In genomic region chr3:156594229-156594683, GRCh38 we compare ENCODE assay signal across 19 cellular contexts. TPM values are rescaled to one million over a fixed set of nuclear protein-coding genes. Genes with fewer than 3 reads are reported as not detected.
DNase-seq lines count a peak whose midpoint lies in the region; ATAC-seq and TF ChIP-seq lines count a peak whose summit lies in the region.
"Had no signal": no experiment of that assay in that cellular context is flagged by ENCODE, and none has a peak within 500 bp of the region (broad histone marks: within the 10 kb centered on the region; RNA-seq: fewer than 3 reads in every experiment).

No MANE protein-coding gene starts in this region.

- 7 to 16% (median 12%) methylated on average over 6 of the region's 6 CpGs for WGBS in psoas muscle, 3 donors
- WGBS in suprapubic skin: 49% methylated on average over 6 of the region's 6 CpGs

- H3K4me3 Mint-ChIP-seq in Calu3 (ENCODE audit: low read depth, unreplicated experiment): peak overlapping the region; percentile 63
- H3K4me3 Mint-ChIP-seq: CD4-positive, alpha-beta T cell; stimulated activated effector memory CD8-positive, alpha-beta T cell treated with anti-CD3 and anti-CD28 coated beads, Interleukin-12 subunit alpha, Interleukin-12 subunit beta, amount 100 ng/mL, for 72 hours had no signal

- H2AFZ ChIP-seq in Loucy (ENCODE audit: low read length): no peak overlapping the region

- H3K9me3 Mint-ChIP-seq in Calu3 (ENCODE audit: low read depth, unreplicated experiment): no peaks in the 10 kb centered on the region
- H3K9me3 Mint-ChIP-seq: stimulated activated effector memory CD8-positive, alpha-beta T cell treated with anti-CD3 and anti-CD28 coated beads, Interleukin-12 subunit alpha, Interleukin-12 subunit beta, amount 100 ng/mL, for 72 hours had no signal

- H3K4me3 ChIP-seq in Loucy (ENCODE audit: low read length, poor library complexity, severe bottlenecking) (no peak overlapping the region), fibroblast of the aortic adventitia (ENCODE audit: low read depth, low read length) (no peak overlapping the region), psoas muscle (peak overlapping the region; percentile 52), suprapubic skin (no peak overlapping the region)
- H3K4me3 ChIP-seq: cardiac muscle cell, SJCRH30 had no signal

- H3K4me2 ChIP-seq in Loucy (ENCODE audit: low read depth, low read length, poor library complexity, severe bottlenecking): peak overlapping the region; percentile 58

- H3K9me3 ChIP-seq in Loucy (ENCODE audit: insufficient read depth, low read depth, low read length) (no peaks in the 10 kb centered on the region), psoas muscle (no peaks in the 10 kb centered on the region), suprapubic skin (no peaks in the 10 kb centered on the region)
- H3K9me3 ChIP-seq: SJCRH30 had no signal

- peaks cover 20% of the 10 kb centered on the region for H3K4me1 Mint-ChIP-seq in Calu3 (ENCODE audit: low read depth, unreplicated experiment)
- H3K4me1 Mint-ChIP-seq: stimulated activated effector memory CD8-positive, alpha-beta T cell treated with anti-CD3 and anti-CD28 coated beads, Interleukin-12 subunit alpha, Interleukin-12 subunit beta, amount 100 ng/mL, for 72 hours had no signal

- H3K27ac ChIP-seq in psoas muscle (no peak overlapping the region), suprapubic skin (no peak overlapping the region)
- H3K27ac ChIP-seq: cardiac muscle cell, SJCRH30 had no signal

- no peaks in the 10 kb centered on the region for H3F3A ChIP-seq in Loucy (ENCODE audit: low read depth)

- H3K36me3 Mint-ChIP-seq in Calu3 (ENCODE audit: insufficient read depth, unreplicated experiment): no peaks in the 10 kb centered on the region
- H3K36me3 Mint-ChIP-seq: stimulated activated effector memory CD8-positive, alpha-beta T cell treated with anti-CD3 and anti-CD28 coated beads, Interleukin-12 subunit alpha, Interleukin-12 subunit beta, amount 100 ng/mL, for 72 hours had no signal

- no peaks in the 10 kb centered on the region for H3K79me2 ChIP-seq in Loucy (ENCODE audit: insufficient read depth, low read length)

- peak overlapping the region; percentile 7 for H3K27ac Mint-ChIP-seq in Calu3 (ENCODE audit: unreplicated experiment)
- H3K27ac Mint-ChIP-seq: CD4-positive, alpha-beta T cell; stimulated activated effector memory CD8-positive, alpha-beta T cell treated with anti-CD3 and anti-CD28 coated beads, Interleukin-12 subunit alpha, Interleukin-12 subunit beta, amount 100 ng/mL, for 72 hours had no signal

- ATAC-seq in psoas muscle (peak in 1 of 4 donors; percentile 40), HG02588 (IDR thresholded peaks at IDR 0.05; ENCODE audit: unreplicated experiment) (no peak), GM18873 (IDR thresholded peaks at IDR 0.05; ENCODE audit: low FRiP score, unreplicated experiment) (no peak)
- ATAC-seq: stimulated activated effector memory CD8-positive, alpha-beta T cell treated with anti-CD3 and anti-CD28 coated beads, Interleukin-12 subunit alpha, Interleukin-12 subunit beta, amount 100 ng/mL, for 72 hours had no signal

- BruUV-seq in Calu3 (replicated peaks; lab: Mats Ljungman, UMichigan): no TSS peak

- H3K27me3 ChIP-seq in Loucy (ENCODE audit: insufficient read depth, low read length, poor library complexity, severe bottlenecking) (no peaks in the 10 kb centered on the region), psoas muscle (ENCODE audit: insufficient read depth in 3 of 3, low read length in 2 of 3) (no peaks in the 10 kb centered on the region), suprapubic skin (no peaks in the 10 kb centered on the region)
- H3K27me3 ChIP-seq: cardiac muscle cell had no signal

- DNase-seq in Calu3 (peak; percentile 35), fibroblast of the aortic adventitia (ENCODE audit: low read depth) (peak; percentile 16), psoas muscle (no peak), hippocampal formation (lab: John Stamatoyannopoulos, UW) (no peak), suprapubic skin (ENCODE audit: low spot score in 2 of 2) (no peak)
- DNase-seq: activated naive CD4-positive, alpha-beta T cell treated with Interleukin-2 at 50 U/mL for 16 hours; CD4-positive, alpha-beta T cell; KG1; mesendoderm; NCI-H1694 treated with DMSO at 0.1 percent for 48 hours; NCI-H748 treated with DMSO at 0.1 percent for 48 hours; posterior cingulate gyrus; stimulated activated CD4-positive, alpha-beta T cell treated with anti-CD3 and anti-CD28 coated beads, Interleukin-4, amount 100 ng/mL, for 1 hour had no signal

- H3K9me2 ChIP-seq in Loucy (replicated peaks; ENCODE audit: low read depth, low read length): no peaks in the 10 kb centered on the region

- H4K20me1 ChIP-seq in Loucy (ENCODE audit: insufficient read depth, low read length, poor library complexity, severe bottlenecking): no peaks in the 10 kb centered on the region

- intact Hi-C loops in Calu3 (cut with micrococcal nuclease; ENCODE audit: unreplicated experiment): loop anchor here (1.0 kb wide), 1 partner anchor 8 kb away; no protein-coding TSS in a partner anchor
- intact Hi-C loops in psoas muscle (cut with DNase I): no loop called here

- H3K9ac ChIP-seq in Loucy (ENCODE audit: low read depth, low read length, poor library complexity, severe bottlenecking): no peak overlapping the region

- H3K27me3 Mint-ChIP-seq in Calu3 (ENCODE audit: unreplicated experiment): no peaks in the 10 kb centered on the region

- H3K4me1 ChIP-seq in Loucy (ENCODE audit: insufficient read depth, low read length, poor library complexity, severe bottlenecking) (peaks cover 30% of the 10 kb centered on the region), psoas muscle (peaks cover 11% of the 10 kb centered on the region), suprapubic skin (no peaks in the 10 kb centered on the region)
- H3K4me1 ChIP-seq: SJCRH30 had no signal

- no peaks in the 10 kb centered on the region for H3K36me3 ChIP-seq in Loucy (ENCODE audit: insufficient read depth, low read length)
- H3K36me3 ChIP-seq in psoas muscle (ENCODE audit: insufficient read depth in 1 of 2, low read depth in 1 of 2): no peaks in the 10 kb centered on the region
- H3K36me3 ChIP-seq in suprapubic skin: no peaks in the 10 kb centered on the region
- H3K36me3 ChIP-seq: cardiac muscle cell, SJCRH30 had no signal

- CTCF ChIA-PET in Calu3 (lab: Charles Lee): no interaction called here

- no peak for TF ChIP-seq CTCF in Calu3 (IDR thresholded peaks at IDR 0.05; ENCODE audit: unreplicated experiment)
- no peak for TF ChIP-seq CTCF in Loucy (conservative IDR thresholded peaks at IDR 0.05; ENCODE audit: low read length)
- TF ChIP-seq CTCF in fibroblast of the aortic adventitia (IDR thresholded peaks at IDR 0.05; ENCODE audit: insufficient read depth, low read length): no peak
- TF ChIP-seq CTCF in psoas muscle (IDR thresholded peaks at IDR 0.05): no peak
- no peak for TF ChIP-seq CTCF in suprapubic skin (IDR thresholded peaks at IDR 0.05)

- TF ChIP-seq POLR2A in suprapubic skin (IDR thresholded peaks at IDR 0.05): no peak

- no peak for TF ChIP-seq EP300 in suprapubic skin (IDR thresholded peaks at IDR 0.05)

RNA-seq across cellular contexts. Expression of gene SSR3, which starts 39.3 kb away (rescaled TPM):
- total RNA-seq in Calu3 (2022): 287 and 312 TPM in 2 replicates
- 179 and 420 TPM in 2 replicates for total RNA-seq in fibroblast of the aortic adventitia (ENCODE audit: low replicate concordance)
- total RNA-seq in psoas muscle: 100 to 1,000 TPM in 1 of 4 donors, 10 to 100 TPM in 3; 53.2 to 121 (median 71.0) TPM
- 100 to 1,000 TPM in 1 of 3 donors, 10 to 100 TPM in 2; 70.8 to 252 (median 81.6) TPM for polyA plus RNA-seq in psoas muscle
- total RNA-seq in suprapubic skin: 10 to 100 TPM; 56.4 to 72.9 (median 62.4) TPM

Comparison
In these comparisons a context has a peak if more than half of its experiments do, and no peak if none do; other contexts are left out.
1. DNase-seq: peak in Calu3 (single experiment) and fibroblast of the aortic adventitia (single experiment); none in psoas muscle (0 of 2), hippocampal formation (0 of 2) and suprapubic skin (0 of 2).